ENCODE assay signal across 23 cellular contexts in genomic region chr6:25337431-25337830, GRCh38. TPM values are rescaled to one million over a fixed set of nuclear protein-coding genes. Genes with fewer than 3 reads are reported as not detected.
A peak's percentile ranks its signal among the peaks of the same experiment; 100 is the strongest.
DNase-seq lines count a peak whose midpoint lies in the region; ATAC-seq and TF ChIP-seq lines count a peak whose summit lies in the region.
"Had no signal": no experiment of that assay in that cellular context is flagged by ENCODE, and none has a peak within 500 bp of the region (broad histone marks: within the 10 kb centered on the region; RNA-seq: fewer than 3 reads in every experiment).

No MANE protein-coding gene starts in this region.

- H3K9me2 ChIP-seq in GM23338 (ENCODE audit: insufficient read depth), result no peaks in the 10 kb centered on the region

- peaks cover 3% of the 10 kb centered on the region for H3K27me3 Mint-ChIP-seq in GM23338 (ENCODE audit: insufficient read depth, low read depth, poor library complexity)
- peaks cover 11% of the 10 kb centered on the region for H3K27me3 Mint-ChIP-seq in neural crest cell (ENCODE audit: low read depth)

- H3K36me3 ChIP-seq in GM23338 (ENCODE audit: insufficient read depth) (no peaks in the 10 kb centered on the region), colonic mucosa (no peaks in the 10 kb centered on the region), SJCRH30 (no peaks in the 10 kb centered on the region), mesendoderm (ENCODE audit: control insufficient read depth, insufficient read depth, low read length) (no peaks in the 10 kb centered on the region)
- H3K36me3 ChIP-seq: HAP-1 had no signal

- ATAC-seq in GM23338 (no peak; the same call in 2 of the 3 replicates), GM19395 (IDR thresholded peaks at IDR 0.05; ENCODE audit: unreplicated experiment) (no peak)
- ATAC-seq: CD8-positive, alpha-beta T cell; HepG2 had no signal

- H3K4me3 Mint-ChIP-seq in GM23338 (no peak overlapping the region), neural crest cell (peak overlapping the region; percentile 3)
- H3K4me3 Mint-ChIP-seq: B cell; CD8-positive, alpha-beta T cell; HFFc6 had no signal

- H3K27ac ChIP-seq in GM23338 (ENCODE audit: low read depth) (no peak overlapping the region), colonic mucosa (peak overlapping the region; percentile 24), SJCRH30 (no peak overlapping the region), mesendoderm (ENCODE audit: low read depth, low read length) (no peak overlapping the region)
- H3K27ac ChIP-seq: C4-2B had no signal

- no peak overlapping the region for H3K18ac ChIP-seq in mesendoderm (ENCODE audit: low read length)

- no peak overlapping the region for H2BK120ac ChIP-seq in mesendoderm (ENCODE audit: low read depth, low read length)

- H3K4me1 Mint-ChIP-seq in GM23338 (peaks cover 75% of the 10 kb centered on the region), neural crest cell (peaks cover 21% of the 10 kb centered on the region)

- H3K27ac Mint-ChIP-seq in GM23338 (peak overlapping the region; percentile 5; the same call in 1 of the 2 replicates), neural crest cell (ENCODE audit: unreplicated experiment) (no peak overlapping the region)
- H3K27ac Mint-ChIP-seq: B cell; CD8-positive, alpha-beta T cell; HFFc6 had no signal

- intact Hi-C loops in colonic mucosa (cut with DNase I), result no loop called here

- no peaks in the 10 kb centered on the region; the same call in 1 of the 2 replicates for H4K20me1 ChIP-seq in GM23338 (replicated peaks; ENCODE audit: insufficient read depth)

- H2BK15ac ChIP-seq in mesendoderm (replicated peaks; ENCODE audit: low read depth), result no peak overlapping the region

- peak overlapping the region in 1 of 2 donors; percentile 23 for H3K9ac ChIP-seq in colonic mucosa (ENCODE audit: low read depth in 2 of 2, low read length in 2 of 2)
- H3K9ac ChIP-seq in mesendoderm (ENCODE audit: low read length), result no peak overlapping the region

- no peaks in the 10 kb centered on the region for H3K9me3 ChIP-seq in colonic mucosa
- H3K9me3 ChIP-seq in SJCRH30 (replicated peaks), result no peaks in the 10 kb centered on the region
- H3K9me3 ChIP-seq: Caco-2, HAP-1 had no signal

- no peak overlapping the region for H3K23ac ChIP-seq in mesendoderm (ENCODE audit: low read length)

- H3K56ac ChIP-seq in mesendoderm (ENCODE audit: low read length), result no peak overlapping the region

- H3K27me3 ChIP-seq in GM23338 (ENCODE audit: insufficient read depth), result no peaks in the 10 kb centered on the region
- H3K27me3 ChIP-seq in colonic mucosa, result no peaks in the 10 kb centered on the region
- H3K27me3 ChIP-seq in SJCRH30, result no peaks in the 10 kb centered on the region
- no peaks in the 10 kb centered on the region for H3K27me3 ChIP-seq in mesendoderm (ENCODE audit: insufficient read depth, low read length, poor library complexity)

- 0 out of 2 replicates have a peak, but pooled peaks cover 4% of the 10 kb centered on the region for H3F3A ChIP-seq in GM23338 (replicated peaks; ENCODE audit: low read depth)

- no peak for TF ChIP-seq CTCF in GM23338 (conservative IDR thresholded peaks at IDR 0.05; ENCODE audit: low read depth in 2 of 2)
- no peak for TF ChIP-seq CTCF in colonic mucosa (IDR thresholded peaks at IDR 0.05)
- no peak for TF ChIP-seq CTCF in neural crest cell (conservative IDR thresholded peaks at IDR 0.05)

- no peak overlapping the region for H2AFZ ChIP-seq in GM23338

- peaks cover 63% of the 10 kb centered on the region for H3K4me1 ChIP-seq in GM23338 (ENCODE audit: insufficient read depth)
- peaks cover 8% of the 10 kb centered on the region for H3K4me1 ChIP-seq in colonic mucosa
- H3K4me1 ChIP-seq in SJCRH30, result no peaks in the 10 kb centered on the region
- peaks cover 9% of the 10 kb centered on the region for H3K4me1 ChIP-seq in mesendoderm (ENCODE audit: control insufficient read depth, low read depth, low read length)

- H3K9me3 Mint-ChIP-seq in GM23338 (no peaks in the 10 kb centered on the region), neural crest cell (no peaks in the 10 kb centered on the region)
- H3K9me3 Mint-ChIP-seq: CD8-positive, alpha-beta T cell; HFFc6 had no signal

- H3K4me3 ChIP-seq in GM23338, result no peak overlapping the region
- H3K4me3 ChIP-seq in colonic mucosa, result no peak overlapping the region
- no peak overlapping the region for H3K4me3 ChIP-seq in SJCRH30
- no peak overlapping the region for H3K4me3 ChIP-seq in mesendoderm (ENCODE audit: low read length)
- H3K4me3 ChIP-seq: HAP-1 had no signal

- no peak overlapping the region for H4K5ac ChIP-seq in mesendoderm (ENCODE audit: low read length)

- H3K4me2 ChIP-seq in GM23338, result no peak overlapping the region
- H3K4me2 ChIP-seq in mesendoderm (ENCODE audit: low read length), result no peak overlapping the region

- no peak overlapping the region for H4K8ac ChIP-seq in mesendoderm (ENCODE audit: low read depth, low read length)

- no peak overlapping the region for H2AK5ac ChIP-seq in mesendoderm (ENCODE audit: low read length)

- DNase-seq in GM23338 (ENCODE audit: low spot score) (no peak), NCI-H2029 (lab: John Stamatoyannopoulos, UW) (peak; percentile 58), colonic mucosa (no peak), neural crest cell (ENCODE audit: low read depth, low spot score) (no peak), SJCRH30 (no peak), mesendoderm (no peak)
- no peak for DNase-seq in stimulated activated naive CD4-positive, alpha-beta T cell treated with Interleukin-2 at 50 U/mL for 16 hours (lab: John Stamatoyannopoulos, UW)
- DNase-seq: Caco-2; CD8-positive, alpha-beta T cell; HFFc6; Kasumi-1; MV-4-11; NCI-H1694; NCI-H2081 treated with DMSO at 0.1 percent for 48 hours; NCI-H446; NCI-H524 treated with DMSO at 0.1 percent for 48 hours; Right ventricle myocardium superior; RPMI8226 had no signal

- peaks cover 2% of the 10 kb centered on the region for H3K79me1 ChIP-seq in mesendoderm (ENCODE audit: low read length)

- H3K36me3 Mint-ChIP-seq in GM23338 (ENCODE audit: low read depth) (no peaks in the 10 kb centered on the region), neural crest cell (ENCODE audit: low read depth) (no peaks in the 10 kb centered on the region)
- H3K36me3 Mint-ChIP-seq: CD8-positive, alpha-beta T cell had no signal

- H3K79me2 ChIP-seq in GM23338 (replicated peaks; ENCODE audit: insufficient read depth), result peaks cover 83% of the 10 kb centered on the region
- H3K79me2 ChIP-seq in mesendoderm (ENCODE audit: control insufficient read depth, insufficient read depth, low read length), result peaks cover 7% of the 10 kb centered on the region

- H3K4ac ChIP-seq in mesendoderm (ENCODE audit: low read depth, low read length), result no peak overlapping the region

- no peak overlapping the region for H2BK5ac ChIP-seq in mesendoderm (ENCODE audit: low read length)

- WGBS in mesendoderm (ENCODE audit: extremely low coverage, insufficient coverage, low lambda C conversion rate), result no CpG with 5 or more reads among the region's 4 CpGs

TF ChIP-seq in GM23338, 12 proteins besides CTCF, POLR2A, EP300 and RAD21:
- TF ChIP-seq REST (IDR thresholded peaks at IDR 0.05; ENCODE audit: unreplicated experiment) (no peak), STAT1 (IDR thresholded peaks at IDR 0.05; ENCODE audit: unreplicated experiment) (no peak), EZH2phosphoT487 (IDR thresholded peaks at IDR 0.05; ENCODE audit: unreplicated experiment) (no peak), NANOG (IDR thresholded peaks at IDR 0.05; ENCODE audit: borderline replicate concordance) (no peak)

RNA-seq across cellular contexts. Expression of gene CARMIL1, which starts 58.3 kb away (rescaled TPM):
- 38.2 and 43.2 TPM in 2 replicates for total RNA-seq in GM23338 (2014; rRNA removed; shearing (Covaris generic))
- polyA plus RNA-seq in GM23338 (2016; fragmentation: Nextera tagmentation; extraction: Ambion mirVana), result 64.2 and 66.9 TPM in 2 replicates
- 10 to 100 TPM; 38.6 to 50.2 TPM for total RNA-seq in colonic mucosa
- 4.5 and 5.0 TPM in 2 replicates for total RNA-seq in neural crest cell
- total RNA-seq in SJCRH30 (2014; rRNA removed; shearing (Covaris generic)), result 0.43 and 0.73 TPM in 2 replicates
- polyA plus RNA-seq in mesendoderm (2013, experiment 1 of 2), result 15.5 TPM
- 18.4 TPM for polyA plus RNA-seq in mesendoderm (2013, experiment 2 of 2)
